30 cellular contexts compared by ENCODE assay signal in the genomic region with DNA sequence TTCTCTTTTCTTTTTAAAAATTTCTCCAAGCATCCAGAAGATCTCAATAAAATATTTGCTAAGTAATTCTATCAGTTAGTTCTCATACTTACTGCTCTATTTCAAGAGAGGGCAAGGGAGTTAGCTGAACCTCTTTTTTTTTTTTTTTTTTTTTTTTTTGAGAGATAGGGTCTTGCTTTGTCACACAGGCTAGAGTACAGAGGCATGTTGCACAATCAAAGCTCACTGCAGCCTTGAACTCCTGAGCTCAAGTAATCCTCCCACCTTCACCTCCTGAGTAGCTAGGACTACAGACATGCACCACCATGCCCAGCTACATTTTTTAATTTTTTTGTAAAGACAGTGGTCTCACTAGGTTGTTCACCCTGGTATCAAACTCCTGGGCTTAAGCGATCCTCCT. TPM values are rescaled to one million over a fixed set of nuclear protein-coding genes. Genes with fewer than 3 reads are reported as not detected.
"Had no signal": no experiment of that assay in that cellular context is flagged by ENCODE, and none has a peak within 500 bp of the region (broad histone marks: within the 10 kb centered on the region; RNA-seq: fewer than 3 reads in every experiment).

No MANE protein-coding gene starts in this region.

- H3K36me3 ChIP-seq: adrenal gland, breast epithelium, Peyer's patch, SJSA1 had no signal

- H3K27ac ChIP-seq: adrenal gland, body of pancreas, breast epithelium, coronary artery, Peyer's patch, SJSA1 had no signal

- FAIRE-seq: astrocyte, TTC549 had no signal

- ATAC-seq: activated naive CD4-positive, alpha-beta T cell treated with anti-CD3 and anti-CD28 coated beads, Interleukin-2, amount 50 U/mL, for 72 hours; body of pancreas; PC-3 had no signal

- H3K4me2 ChIP-seq: SK-N-SH had no signal

- DNase-seq: activated CD4-positive, alpha-beta memory T cell treated with anti-CD3 and anti-CD28 coated beads for 36 hours; activated CD4-positive, alpha-beta T cell treated with anti-CD3 and anti-CD28 coated beads, Interleukin-2, amount 10 ng/mL, durations not matched to agents 7 days and 5 days; activated CD8-positive, alpha-beta memory T cell treated with anti-CD3 and anti-CD28 coated beads, Interleukin-2, amount 50 U/mL, for 4 hours; activated effector memory CD4-positive, alpha-beta T cell treated with anti-CD3 and anti-CD28 coated beads, Interleukin-2, amount 50 U/mL, for 16 hours; activated naive CD4-positive, alpha-beta T cell; activated T-cell treated with anti-CD3 and anti-CD28 coated beads for 4 hours; activated T-cell treated with anti-CD3 and anti-CD28 coated beads, Interleukin-2, amount 50 U/mL, for 48 hours; adrenal gland; body of pancreas; Karpas-422; NCI-H1105; NCI-H1417 treated with DMSO at 0.1 percent for 48 hours; NCI-H187 treated with DMSO at 0.1 percent for 48 hours; NCI-H2081; NCI-H2171 treated with DMSO at 0.1 percent for 48 hours; NCI-H2227 treated with DMSO at 0.1 percent for 48 hours; NCI-H446 treated with DMSO at 0.1 percent for 48 hours; NCI-H524; PC-3; Peyer's patch; RPMI8226; SHP77 treated with DMSO at 0.1 percent for 48 hours; SK-N-SH had no signal

- H3K9ac ChIP-seq: SK-N-SH had no signal

- H3K9me3 ChIP-seq: adrenal gland, body of pancreas, breast epithelium, Peyer's patch, SJSA1, SK-N-SH had no signal

- H3K4me3 ChIP-seq: adrenal gland, body of pancreas, breast epithelium, coronary artery, Peyer's patch, SJSA1 had no signal

- H3K4me1 ChIP-seq: body of pancreas, breast epithelium, SJSA1 had no signal

- H3K27me3 ChIP-seq: adrenal gland, body of pancreas, breast epithelium, Peyer's patch, SJSA1 had no signal

RNA-seq across cellular contexts. Expression of gene HDC, which starts 21.4 kb away (rescaled TPM):
- total RNA-seq: astrocyte, body of pancreas, MCF 10A, PC-3, SJSA1 had no signal
- polyA plus RNA-seq: SK-N-SH had no signal
